Comparison of ENCODE assay signal across 22 cellular contexts in genomic region chr20:13672657-13673056, GRCh38. TPM values are rescaled to one million over a fixed set of nuclear protein-coding genes. Genes with fewer than 3 reads are reported as not detected.
DNase-seq lines count a peak whose midpoint lies in the region; ATAC-seq, FAIRE-seq and TF ChIP-seq lines count a peak whose summit lies in the region.
"Had no signal": no experiment of that assay in that cellular context is flagged by ENCODE, and none has a peak within 500 bp of the region (broad histone marks: within the 10 kb centered on the region; RNA-seq: fewer than 3 reads in every experiment).

No MANE protein-coding gene starts in this region.

- no peaks in the 10 kb centered on the region for H3K9me3 ChIP-seq in skeletal muscle satellite cell (replicated peaks; ENCODE audit: low read length)
- H3K9me3 ChIP-seq in uterus = no peaks in the 10 kb centered on the region
- H3K9me3 ChIP-seq in ovary = no peaks in the 10 kb centered on the region

- peaks cover 3% of the 10 kb centered on the region for H3K27me3 ChIP-seq in skeletal muscle satellite cell (ENCODE audit: control insufficient read depth, insufficient read depth, low read length)
- no peaks in the 10 kb centered on the region for H3K27me3 ChIP-seq in uterus
- H3K27me3 ChIP-seq in ovary = no peaks in the 10 kb centered on the region
- H3K27me3 ChIP-seq: BLaER1 treated with 17β-estradiol and CSF1 and Interleukin-3, amounts not matched to agents 10 nM and 100 nM; MG63 had no signal

- peak; percentile 77 for ATAC-seq in Right ventricle myocardium inferior
- peak; percentile 79 for ATAC-seq in left ventricle myocardium superior
- ATAC-seq: HCT116, K562 had no signal

- 21 to 52% (median 39%) methylated on average over 3 of the region's 3 CpGs for WGBS in ovary, 3 donors

- intact Hi-C loops in Right ventricle myocardium inferior (cut with DNase I) = no loop called here
- intact Hi-C loops in cardiac septum (cut with DNase I) = no loop called here
- intact Hi-C loops in left ventricle myocardium superior (cut with micrococcal nuclease) = no loop called here
- intact Hi-C loops in uterus (cut with DNase I; ENCODE audit: low total_unique reads) = no loop called here
- intact Hi-C loops in ovary (cut with DNase I) = no loop called here

- no peak for FAIRE-seq in RCC 7860 (lab: Jason Lieb, UNC)
- FAIRE-seq: GM12891, H1, K562 had no signal

- TF ChIP-seq EP300 in ovary (IDR thresholded peaks at IDR 0.05) = no peak

- H3K4me1 ChIP-seq in skeletal muscle satellite cell (ENCODE audit: control insufficient read depth, insufficient read depth, low read length) (peaks cover 15% of the 10 kb centered on the region), uterus (peaks cover 0 to 13% of the 10 kb centered on the region in 2 donors), ovary (ENCODE audit: insufficient read depth) (no peaks in the 10 kb centered on the region)
- H3K4me1 ChIP-seq: BLaER1 treated with 17β-estradiol and CSF1 and Interleukin-3, amounts not matched to agents 10 nM and 100 nM had no signal

- no peak overlapping the region for H3K9ac ChIP-seq in skeletal muscle satellite cell (ENCODE audit: low read depth, low read length)
- H3K9ac ChIP-seq: BLaER1 treated with 17β-estradiol and CSF1 and Interleukin-3, amounts not matched to agents 10 nM and 100 nM had no signal

- H3K27ac ChIP-seq in uterus (peak overlapping the region; percentile 27 to 53), ovary (no peak overlapping the region)
- H3K27ac ChIP-seq: 22Rv1; BLaER1 treated with 17β-estradiol and CSF1 and Interleukin-3, amounts not matched to agents 10 nM and 100 nM had no signal

- H3K4me3 ChIP-seq in skeletal muscle satellite cell (ENCODE audit: low read length) = no peak overlapping the region
- H3K4me3 ChIP-seq in uterus = no peak overlapping the region
- no peak overlapping the region for H3K4me3 ChIP-seq in ovary
- H3K4me3 ChIP-seq: BLaER1 treated with 17β-estradiol and CSF1 and Interleukin-3, amounts not matched to agents 10 nM and 100 nM; K562; MG63 had no signal

- TF ChIP-seq POLR2A in uterus (IDR thresholded peaks at IDR 0.05) (no peak), ovary (IDR thresholded peaks at IDR 0.05) (no peak)

- TF ChIP-seq CTCF in uterus (IDR thresholded peaks at IDR 0.05) (no peak), ovary (IDR thresholded peaks at IDR 0.05) (no peak)

- H3K36me3 ChIP-seq in skeletal muscle satellite cell (ENCODE audit: insufficient read depth, low read length) = no peaks in the 10 kb centered on the region
- H3K36me3 ChIP-seq in uterus = no peaks in the 10 kb centered on the region
- no peaks in the 10 kb centered on the region for H3K36me3 ChIP-seq in ovary
- H3K36me3 ChIP-seq: BLaER1 treated with 17β-estradiol and CSF1 and Interleukin-3, amounts not matched to agents 10 nM and 100 nM; MG63 had no signal

- DNase-seq in Right ventricle myocardium inferior (ENCODE audit: missing footprints) (no peak), cardiac septum (ENCODE audit: low spot score) (no peak), left ventricle myocardium superior (no peak), uterus (no peak), RCC 7860 (ENCODE audit: low spot score) (no peak), ovary (no peak), T1000 (lab: John Stamatoyannopoulos, UW) (no peak)
- DNase-seq: CD4-positive, alpha-beta memory T cell; NCI-H1417; NCI-H187 treated with DMSO at 0.1 percent for 48 hours; NCI-H2107; NCI-H526 treated with DMSO at 0.1 percent for 48 hours; OCI-M1; SHP77 had no signal

- H3K4me2 ChIP-seq in skeletal muscle satellite cell (ENCODE audit: low read length) = peak overlapping the region; percentile 6
- H3K4me2 ChIP-seq: BLaER1 treated with 17β-estradiol and CSF1 and Interleukin-3, amounts not matched to agents 10 nM and 100 nM had no signal

RNA-seq across cellular contexts. Expression of gene TASP1, which starts 33.9 kb away (rescaled TPM):
- total RNA-seq in Right ventricle myocardium inferior (4.3 TPM), cardiac septum (9.7 TPM), left ventricle myocardium superior (5.0 TPM), uterus (10 to 100 TPM in 3 of 4 donors, 1 to 10 TPM in 1; 1.3 to 34.4 (median 24.4) TPM), ovary (10 to 100 TPM; 11.6 to 16.5 (median 14.8) TPM)
- total RNA-seq in skeletal muscle satellite cell (2012; rRNA removed) = 5.6 and 5.9 TPM in 2 replicates
- 10 to 100 TPM in 1 of 2 donors, 1 to 10 TPM in 1; 6.4 to 10.1 TPM for polyA plus RNA-seq in ovary

Comparison
In these comparisons a context has a peak if more than half of its experiments do, and no peak if none do; other contexts are left out.
1. H3K27ac ChIP-seq: peak in uterus (2 of 2); none in ovary (0 of 2).